ENCODE assay signal across 8 cellular contexts in genomic region chr7:155001756-155002410, GRCh38. TPM values are rescaled to one million over a fixed set of nuclear protein-coding genes. Genes with fewer than 3 reads are reported as not detected.
DNase-seq lines count a peak whose midpoint lies in the region; TF ChIP-seq lines count a peak whose summit lies in the region.

No MANE protein-coding gene starts in this region.

- peak; percentile 37 for DNase-seq in activated CD4-positive, alpha-beta T cell treated with anti-CD3 and anti-CD28 coated beads for 48 hours
- no peak for DNase-seq in activated CD4-positive, alpha-beta T cell treated with anti-CD3 and anti-CD28 coated beads, Interleukin-2, amount 50 U/mL, for 1 hour
- DNase-seq in HCEC 1CT (peak; percentile 2), NB4 (ENCODE audit: low read depth) (peak; percentile 45), colonic mucosa (no peak), cerebellar cortex (ENCODE audit: low spot score) (no peak), NCI-H1694 treated with DMSO at 0.1 percent for 48 hours (lab: John Stamatoyannopoulos, UW) (no peak)

- H3K4me3 ChIP-seq in NB4 (ENCODE audit: low read depth, low read length) (peak overlapping the region; percentile 86), colonic mucosa (peak overlapping the region; percentile 79), muscle layer of duodenum (ENCODE audit: low read depth in 1 of 2, low read length in 2 of 2) (peak overlapping the region; percentile 31 to 77)

- intact Hi-C loops in colonic mucosa (cut with DNase I), result loop anchor here (5.0 to 10.0 kb wide), 2 partner anchors 75 to 343 kb away; no protein-coding TSS in a partner anchor

- H3K4me1 ChIP-seq in colonic mucosa, result no peaks in the 10 kb centered on the region
- peaks cover 0 to 6% of the 10 kb centered on the region in 2 donors for H3K4me1 ChIP-seq in muscle layer of duodenum (ENCODE audit: control insufficient read depth in 1 of 2, insufficient read depth in 2 of 2, low read length in 2 of 2)

- H3K36me3 ChIP-seq in colonic mucosa, result no peaks in the 10 kb centered on the region
- H3K36me3 ChIP-seq in muscle layer of duodenum (ENCODE audit: control insufficient read depth in 1 of 2, insufficient read depth in 2 of 2, low read length in 2 of 2), result peaks cover 11 to 12% of the 10 kb centered on the region in 2 donors

- H3K27ac ChIP-seq in colonic mucosa (no peak overlapping the region), muscle layer of duodenum (ENCODE audit: low read length) (no peak overlapping the region)

- no peak for TF ChIP-seq POLR2A in NB4 (IDR thresholded peaks at IDR 0.05; ENCODE audit: extremely low read depth, insufficient read length)

- H3K9ac ChIP-seq in colonic mucosa (ENCODE audit: low read depth in 2 of 2, low read length in 2 of 2), result peak overlapping the region; percentile 63 to 92

- H3K9me3 ChIP-seq in colonic mucosa (no peaks in the 10 kb centered on the region), muscle layer of duodenum (ENCODE audit: control insufficient read depth in 1 of 2, low read length in 2 of 2) (no peaks in the 10 kb centered on the region)

- no peaks in the 10 kb centered on the region for H3K27me3 ChIP-seq in colonic mucosa
- no peaks in the 10 kb centered on the region for H3K27me3 ChIP-seq in muscle layer of duodenum (ENCODE audit: low read depth, low read length)

- TF ChIP-seq CTCF in NB4 (IDR thresholded peaks at IDR 0.05; ENCODE audit: low read depth, low read length), result no peak
- TF ChIP-seq CTCF in colonic mucosa (IDR thresholded peaks at IDR 0.05), result no peak

RNA-seq across cellular contexts. Expression of gene PAXIP1, which starts 1.0 kb away (rescaled TPM):
- 10 to 100 TPM; 11.2 to 20.4 TPM for total RNA-seq in colonic mucosa

Comparison
In these comparisons a context has a peak if more than half of its experiments do, and no peak if none do; other contexts are left out.
1. DNase-seq: peak in activated CD4-positive, alpha-beta T cell treated with anti-CD3 and anti-CD28 coated beads for 48 hours (single experiment), HCEC 1CT (single experiment) and NB4 (single experiment); none in activated CD4-positive, alpha-beta T cell treated with anti-CD3 and anti-CD28 coated beads, Interleukin-2, amount 50 U/mL, for 1 hour (single experiment), colonic mucosa (single experiment), cerebellar cortex (single experiment) and NCI-H1694 treated with DMSO at 0.1 percent for 48 hours (single experiment).
2. Peak in every context shown above with its lines, with median percentiles within 50 percentile points of each other: H3K4me3 ChIP-seq.